In the genomic region with DNA sequence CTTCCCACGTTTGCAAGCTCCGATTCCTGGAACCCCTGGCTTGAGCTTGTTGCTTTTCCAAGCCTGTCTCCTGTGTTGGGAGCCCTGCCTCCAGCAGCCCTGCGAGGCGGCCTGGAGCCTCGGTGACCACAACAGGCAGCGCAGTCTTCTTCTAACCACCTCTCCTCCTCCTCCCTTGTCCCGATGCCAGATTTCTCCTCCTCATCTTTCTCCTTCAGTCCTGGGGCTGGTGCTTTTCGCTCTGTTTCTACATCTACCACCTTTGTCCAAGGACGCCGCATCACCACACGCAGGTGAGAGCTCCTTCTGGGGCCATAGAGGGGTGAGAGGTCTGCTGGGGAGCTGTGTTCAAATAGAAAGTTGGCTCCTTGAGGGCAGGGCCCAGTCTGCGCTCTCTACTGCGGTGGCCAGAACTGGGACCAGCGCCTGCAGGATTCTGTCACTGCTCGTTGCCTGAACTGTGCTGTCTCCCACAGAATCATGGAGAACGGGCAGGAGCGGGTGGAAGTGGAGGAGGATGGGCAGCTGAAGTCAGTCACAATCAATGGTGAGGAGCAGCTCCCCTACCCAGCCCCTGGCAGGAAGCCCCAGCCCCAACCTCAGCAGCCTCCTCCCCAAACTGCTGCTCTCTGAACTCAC, we compare ENCODE assay signal across 20 cellular contexts. TPM values are rescaled to one million over a fixed set of nuclear protein-coding genes. Genes with fewer than 3 reads are reported as not detected.
DNase-seq lines count a peak whose midpoint lies in the region; ATAC-seq lines count a peak whose summit lies in the region.
"Had no signal": no experiment of that assay in that cellular context is flagged by ENCODE, and none has a peak within 500 bp of the region (broad histone marks: within the 10 kb centered on the region; RNA-seq: fewer than 3 reads in every experiment).

No MANE protein-coding gene starts in this region.

- POLR2A ChIA-PET in naive thymus-derived CD4-positive, alpha-beta T cell (lab: Charles Lee) = interaction anchor here (0.8 to 8.2 kb wide), 5 partner anchors 12 to 110 kb away, joined by 6 to 214 read pairs (median 9); a partner anchor contains a TSS

- peaks cover 18 to 25% of the 10 kb centered on the region in 2 donors for H3K4me1 ChIP-seq in naive thymus-derived CD4-positive, alpha-beta T cell (ENCODE audit: control insufficient read depth in 2 of 2, insufficient read depth in 2 of 2, low read length in 2 of 2)

- no peak for DNase-seq in stimulated activated naive CD8-positive, alpha-beta T cell treated with anti-CD3 and anti-CD28 coated beads, Interleukin-15, amount 100 ng/mL, for 72 hours
- DNase-seq in naive thymus-derived CD4-positive, alpha-beta T cell = no peak
- DNase-seq in DMS 273 treated with DMSO at 0.1 percent for 48 hours (lab: John Stamatoyannopoulos, UW) = no peak
- DNase-seq in AG20443 (ENCODE audit: low spot score) = no peak
- DNase-seq: activated CD4-positive, CD25-positive, alpha-beta regulatory T cell treated with anti-CD3 and anti-CD28 coated beads, Interleukin-2, amount 50 U/mL, for 72 hours; erythroblast; IMR-90; MV-4-11; NCI-H526; nephron progenitor cell; SJCRH30 had no signal

- H3K9me3 Mint-ChIP-seq in stimulated activated naive CD8-positive, alpha-beta T cell treated with anti-CD3 and anti-CD28 coated beads, Interleukin-15, Interleukin-2, amounts not matched to agents 100 ng/mL and 50 ng/mL, for 24 hours = no peaks in the 10 kb centered on the region
- H3K9me3 Mint-ChIP-seq in stimulated activated naive CD8-positive, alpha-beta T cell treated with anti-CD3 and anti-CD28 coated beads, Interleukin-15, amount 100 ng/mL, for 72 hours = no peaks in the 10 kb centered on the region
- H3K9me3 Mint-ChIP-seq in naive thymus-derived CD4-positive, alpha-beta T cell = no peaks in the 10 kb centered on the region
- H3K9me3 Mint-ChIP-seq: nephron progenitor cell had no signal

- H3K36me3 Mint-ChIP-seq in stimulated activated naive CD8-positive, alpha-beta T cell treated with anti-CD3 and anti-CD28 coated beads, Interleukin-15, Interleukin-2, amounts not matched to agents 100 ng/mL and 50 ng/mL, for 24 hours (ENCODE audit: low read depth) = peaks cover 27% of the 10 kb centered on the region
- H3K36me3 Mint-ChIP-seq in naive thymus-derived CD4-positive, alpha-beta T cell = peaks cover 0 to 30% (median 10%) of the 10 kb centered on the region in 5 donors

- H3K27me3 Mint-ChIP-seq in stimulated activated naive CD8-positive, alpha-beta T cell treated with anti-CD3 and anti-CD28 coated beads, Interleukin-15, Interleukin-2, amounts not matched to agents 100 ng/mL and 50 ng/mL, for 24 hours = no peaks in the 10 kb centered on the region
- no peaks in the 10 kb centered on the region for H3K27me3 Mint-ChIP-seq in stimulated activated naive CD8-positive, alpha-beta T cell treated with anti-CD3 and anti-CD28 coated beads, Interleukin-15, amount 100 ng/mL, for 72 hours
- H3K27me3 Mint-ChIP-seq in naive thymus-derived CD4-positive, alpha-beta T cell = no peaks in the 10 kb centered on the region

- H3K9me3 ChIP-seq in naive thymus-derived CD4-positive, alpha-beta T cell (ENCODE audit: control insufficient read depth in 2 of 3, low read length in 3 of 3) = no peaks in the 10 kb centered on the region
- H3K9me3 ChIP-seq: SJCRH30 had no signal

- no peak overlapping the region for H3K4me3 Mint-ChIP-seq in stimulated activated naive CD8-positive, alpha-beta T cell treated with anti-CD3 and anti-CD28 coated beads, Interleukin-15, Interleukin-2, amounts not matched to agents 100 ng/mL and 50 ng/mL, for 24 hours
- no peak overlapping the region for H3K4me3 Mint-ChIP-seq in stimulated activated naive CD8-positive, alpha-beta T cell treated with anti-CD3 and anti-CD28 coated beads, Interleukin-15, amount 100 ng/mL, for 72 hours
- H3K4me3 Mint-ChIP-seq in naive thymus-derived CD4-positive, alpha-beta T cell = peak overlapping the region in 1 of 10 donors; percentile 59
- H3K4me3 Mint-ChIP-seq: nephron progenitor cell had no signal

- H3K4me3 ChIP-seq in naive thymus-derived CD4-positive, alpha-beta T cell (ENCODE audit: low read length) = no peak overlapping the region
- H3K4me3 ChIP-seq: SJCRH30 had no signal

- no peaks in the 10 kb centered on the region for H3K27me3 ChIP-seq in naive thymus-derived CD4-positive, alpha-beta T cell (ENCODE audit: control insufficient read depth in 2 of 2, insufficient read depth in 2 of 2, low read length in 2 of 2)
- H3K27me3 ChIP-seq: SJCRH30 had no signal

- peak overlapping the region; percentile 6 for H3K27ac Mint-ChIP-seq in stimulated activated naive CD8-positive, alpha-beta T cell treated with anti-CD3 and anti-CD28 coated beads, Interleukin-15, Interleukin-2, amounts not matched to agents 100 ng/mL and 50 ng/mL, for 24 hours
- no peak overlapping the region for H3K27ac Mint-ChIP-seq in stimulated activated naive CD8-positive, alpha-beta T cell treated with anti-CD3 and anti-CD28 coated beads, Interleukin-15, amount 100 ng/mL, for 72 hours
- H3K27ac Mint-ChIP-seq in naive thymus-derived CD4-positive, alpha-beta T cell = peak overlapping the region in 7 of 9 donors; percentile 28 to 100 (median 82)
- H3K27ac Mint-ChIP-seq: nephron progenitor cell had no signal

- intact Hi-C loops in naive thymus-derived CD4-positive, alpha-beta T cell (cut with micrococcal nuclease) = no loop called here

- peak overlapping the region; percentile 96 for H3K27ac ChIP-seq in angular gyrus (ENCODE audit: low read depth, low read length)
- peak overlapping the region; percentile 24 for H3K27ac ChIP-seq in naive thymus-derived CD4-positive, alpha-beta T cell (ENCODE audit: low read depth, low read length)
- H3K27ac ChIP-seq: SJCRH30 had no signal

- peaks cover 11 to 64% (median 28%) of the 10 kb centered on the region in 3 experiments for H3K36me3 ChIP-seq in naive thymus-derived CD4-positive, alpha-beta T cell (ENCODE audit: control insufficient read depth in 2 of 3, insufficient read depth in 3 of 3, low read length in 3 of 3)
- H3K36me3 ChIP-seq: SJCRH30 had no signal

- H3K4me1 Mint-ChIP-seq in stimulated activated naive CD8-positive, alpha-beta T cell treated with anti-CD3 and anti-CD28 coated beads, Interleukin-15, Interleukin-2, amounts not matched to agents 100 ng/mL and 50 ng/mL, for 24 hours (ENCODE audit: low read depth) = peaks cover 39% of the 10 kb centered on the region
- peaks cover 70% of the 10 kb centered on the region for H3K4me1 Mint-ChIP-seq in stimulated activated naive CD8-positive, alpha-beta T cell treated with anti-CD3 and anti-CD28 coated beads, Interleukin-15, amount 100 ng/mL, for 72 hours
- H3K4me1 Mint-ChIP-seq in naive thymus-derived CD4-positive, alpha-beta T cell = peaks cover 24 to 50% (median 41%) of the 10 kb centered on the region in 7 donors

- ATAC-seq in stimulated activated naive CD8-positive, alpha-beta T cell treated with anti-CD3 and anti-CD28 coated beads, Interleukin-15, amount 100 ng/mL, for 72 hours = no peak
- no peak for ATAC-seq in naive thymus-derived CD4-positive, alpha-beta T cell
- ATAC-seq in HG03025 (IDR thresholded peaks at IDR 0.05; ENCODE audit: low FRiP score, unreplicated experiment) = no peak

- CTCF ChIA-PET in naive thymus-derived CD4-positive, alpha-beta T cell (lab: Charles Lee) = interaction anchor here (12.9 kb wide), 1 partner anchor 13 kb away, joined by 194 read pairs; no protein-coding TSS in a partner anchor

RNA-seq across cellular contexts. Expression of a gene that starts 3.9 kb away (rescaled TPM):
- 100 to 1,000 TPM in 4 of 5 experiments, 10 to 100 TPM in 1; 50.8 to 134 (median 113) TPM for total RNA-seq in naive thymus-derived CD4-positive, alpha-beta T cell
- polyA plus RNA-seq in naive thymus-derived CD4-positive, alpha-beta T cell = 1 to 10 TPM; 6.7 to 7.7 TPM

RNA-seq across cellular contexts. Expression of a gene that starts 26.1 kb away (rescaled TPM):
- under 1 TPM in 1 of 5 experiments, not detected in 4; 0.48 TPM for total RNA-seq in naive thymus-derived CD4-positive, alpha-beta T cell
- polyA plus RNA-seq in naive thymus-derived CD4-positive, alpha-beta T cell = not detected
- total RNA-seq: OCI-LY7, pulmonary artery endothelial cell, SJCRH30 had no signal

RNA-seq across cellular contexts. Expression of a gene that starts 29.3 kb away (rescaled TPM):
- 100 to 1,000 TPM in 3 of 5 experiments, 10 to 100 TPM in 2; 82.9 to 260 (median 183) TPM for total RNA-seq in naive thymus-derived CD4-positive, alpha-beta T cell
- 100 to 1,000 TPM; 145 to 336 TPM for polyA plus RNA-seq in naive thymus-derived CD4-positive, alpha-beta T cell

RNA-seq across cellular contexts. Expression of a gene that starts 30.0 kb away (rescaled TPM):
- total RNA-seq in naive thymus-derived CD4-positive, alpha-beta T cell = not detected
- not detected for polyA plus RNA-seq in naive thymus-derived CD4-positive, alpha-beta T cell
- total RNA-seq: astrocyte, Daoy, IMR-90, lower leg skin, OCI-LY7, pulmonary artery endothelial cell had no signal
- polyA plus RNA-seq: BJ, IMR-90 had no signal

RNA-seq across cellular contexts. Expression of a gene that starts 37.8 kb away (rescaled TPM):
- 10 to 100 TPM; 17.4 to 35.0 (median 21.8) TPM for total RNA-seq in naive thymus-derived CD4-positive, alpha-beta T cell
- polyA plus RNA-seq in naive thymus-derived CD4-positive, alpha-beta T cell = 10 to 100 TPM; 18.8 to 24.4 TPM

Comparison
In these comparisons a context has a peak if more than half of its experiments do, and no peak if none do; other contexts are left out.
1. H3K27ac Mint-ChIP-seq: peak in stimulated activated naive CD8-positive, alpha-beta T cell treated with anti-CD3 and anti-CD28 coated beads, Interleukin-15, Interleukin-2, amounts not matched to agents 100 ng/mL and 50 ng/mL, for 24 hours (single experiment) and naive thymus-derived CD4-positive, alpha-beta T cell (7 of 9); none in stimulated activated naive CD8-positive, alpha-beta T cell treated with anti-CD3 and anti-CD28 coated beads, Interleukin-15, amount 100 ng/mL, for 72 hours (0 of 2).